ENCODE assay signal across 16 cellular contexts in the genomic region with DNA sequence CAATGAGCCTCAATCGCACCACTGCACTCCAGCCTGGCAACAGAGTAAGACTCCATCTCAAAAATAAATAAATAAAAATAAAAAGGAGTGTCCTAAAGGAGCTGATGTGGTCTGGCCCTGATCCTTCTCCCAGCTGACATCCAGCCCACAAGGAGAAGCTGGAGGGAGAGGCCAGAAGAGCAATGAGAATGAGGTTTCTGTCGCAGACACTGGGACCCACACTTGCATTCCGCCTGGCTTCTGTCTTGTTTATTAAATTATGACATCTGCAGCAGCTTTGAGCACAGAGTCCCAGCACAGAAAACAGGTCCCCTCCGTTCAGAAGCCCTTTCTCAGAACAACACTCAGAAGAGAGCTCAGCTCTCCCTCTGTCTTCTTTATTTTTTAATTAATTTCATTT. TPM values are rescaled to one million over a fixed set of nuclear protein-coding genes. Genes with fewer than 3 reads are reported as not detected.
"Had no signal": no experiment of that assay in that cellular context is flagged by ENCODE, and none has a peak within 500 bp of the region (broad histone marks: within the 10 kb centered on the region; RNA-seq: fewer than 3 reads in every experiment).

No MANE protein-coding gene starts in this region.

- H3K27ac ChIP-seq: left lung had no signal

- DNase-seq: activated CD4-positive, alpha-beta memory T cell treated with anti-CD3 and anti-CD28 coated beads for 36 hours; activated CD4-positive, alpha-beta T cell treated with anti-CD3 and anti-CD28 coated beads for 48 hours; activated gamma-delta T cell; activated naive CD4-positive, alpha-beta T cell treated with anti-CD3 and anti-CD28 coated beads, Interleukin-2, amount 50 U/mL, for 16 hours; effector CD8-positive, alpha-beta T cell; erythroblast; foreskin melanocyte; kidney; natural killer cell; retina; stimulated activated CD4-positive, alpha-beta T cell treated with anti-CD3 and anti-CD28 coated beads, Interleukin-4, amount 100 ng/mL, for 24 hours; stimulated activated naive CD4-positive, alpha-beta T cell treated with Interleukin-2 at 50 U/mL for 16 hours; trophoblast cell had no signal

RNA-seq across cellular contexts. Expression of a gene that starts 34.3 kb away (rescaled TPM):
- total RNA-seq: cardiac septum, progenitor cell of endocrine pancreas had no signal
